In the genomic region with DNA sequence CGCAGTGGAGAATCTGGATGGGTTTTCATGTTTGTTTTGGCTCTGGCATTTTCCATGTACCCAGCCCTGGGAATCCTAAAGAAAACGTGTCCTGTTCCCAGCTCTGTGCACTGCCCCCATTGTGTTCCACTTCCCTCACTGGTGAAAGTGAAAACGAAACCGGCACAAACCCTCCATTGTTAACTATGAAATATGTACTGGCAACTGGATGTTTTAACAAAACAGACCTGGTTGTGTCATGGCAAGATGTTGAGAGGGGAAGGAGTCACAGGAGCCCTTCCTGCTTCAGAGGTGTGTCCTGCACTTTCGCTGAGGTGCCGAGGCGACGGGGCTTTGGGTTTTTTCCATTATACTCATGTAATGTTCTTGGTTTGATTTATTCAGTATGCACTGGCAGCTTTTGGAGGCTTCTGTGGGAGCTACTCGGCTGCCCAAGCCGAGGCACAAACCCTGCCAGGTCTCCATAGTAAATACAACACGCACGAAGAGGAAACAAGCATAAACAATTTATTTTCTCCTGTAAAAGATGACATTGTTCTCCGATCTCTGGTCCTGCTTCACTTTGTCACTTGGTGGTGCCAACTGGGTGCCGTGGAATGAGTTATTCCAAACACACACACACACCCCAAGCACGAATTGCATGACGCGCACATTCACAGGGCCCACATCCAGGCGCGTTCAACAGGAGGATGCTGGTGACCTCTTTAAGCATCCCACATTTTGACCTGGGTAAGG, we compare ENCODE assay signal across 8 cellular contexts.
A peak's percentile ranks its signal among the peaks of the same experiment; 100 is the strongest.
DNase-seq lines count a peak whose midpoint lies in the region; ATAC-seq and TF ChIP-seq lines count a peak whose summit lies in the region.

No MANE protein-coding gene starts in this region.

- peak overlapping the region; percentile 89 to 96 for H3K27ac ChIP-seq in coronary artery

- H3K4me3 ChIP-seq in LNCaP clone FGC (ENCODE audit: low read depth, low read length) (peak overlapping the region; percentile 47), coronary artery (peak overlapping the region; percentile 80)

- peak; percentile 44 for DNase-seq in AG08396 (ENCODE audit: low spot score)
- peak; percentile 42 for DNase-seq in LNCaP clone FGC (ENCODE audit: low read depth)
- DNase-seq in activated CD4-positive, alpha-beta T cell treated with anti-CD3 and anti-CD28 coated beads for 36 hours: peak; percentile 80
- DNase-seq in coronary artery (ENCODE audit: low spot score): peak; percentile 79
- DNase-seq in middle frontal gyrus (ENCODE audit: extremely low spot score, low spot score): peak; percentile 31
- DNase-seq in stimulated activated CD8-positive, alpha-beta memory T cell treated with anti-CD3 and anti-CD28 coated beads, Interleukin-4, amount 100 ng/mL, for 24 hours (ENCODE audit: low read depth): peak; percentile 17
- no peak for DNase-seq in NCI-H524 treated with DMSO at 0.1 percent for 48 hours (lab: John Stamatoyannopoulos, UW)

- H3K4me3 Mint-ChIP-seq in activated CD4-positive, alpha-beta T cell treated with anti-CD3 and anti-CD28 coated beads for 36 hours: peak overlapping the region; percentile 66

- H3K4me1 Mint-ChIP-seq in activated CD4-positive, alpha-beta T cell treated with anti-CD3 and anti-CD28 coated beads for 36 hours: peaks cover 64% of the 10 kb centered on the region

- TF ChIP-seq CTCF in LNCaP clone FGC (IDR thresholded peaks at IDR 0.05; ENCODE audit: control insufficient read depth, extremely low read depth, insufficient read depth): no peak
- TF ChIP-seq CTCF in coronary artery (IDR thresholded peaks at IDR 0.05): no peak

- ATAC-seq in GM19438 (IDR thresholded peaks at IDR 0.05; ENCODE audit: low read depth, unreplicated experiment): peak; percentile 56
- ATAC-seq in activated CD4-positive, alpha-beta T cell treated with anti-CD3 and anti-CD28 coated beads for 36 hours: peak; percentile 95

- H3K36me3 Mint-ChIP-seq in activated CD4-positive, alpha-beta T cell treated with anti-CD3 and anti-CD28 coated beads for 36 hours (ENCODE audit: low read depth): peaks cover 60% of the 10 kb centered on the region

- intact Hi-C loops in activated CD4-positive, alpha-beta T cell treated with anti-CD3 and anti-CD28 coated beads for 36 hours (cut with DNase I, micrococcal nuclease): loop anchor here (1.0 kb wide), 2 partner anchors 11 to 13 kb away; no protein-coding TSS in a partner anchor

- no peaks in the 10 kb centered on the region for H3K27me3 Mint-ChIP-seq in activated CD4-positive, alpha-beta T cell treated with anti-CD3 and anti-CD28 coated beads for 36 hours

- peak overlapping the region; percentile 85 for H3K27ac Mint-ChIP-seq in activated CD4-positive, alpha-beta T cell treated with anti-CD3 and anti-CD28 coated beads for 36 hours

- POLR2A ChIA-PET in activated CD4-positive, alpha-beta T cell treated with anti-CD3 and anti-CD28 coated beads for 36 hours (lab: Charles Lee): interaction anchor here (0.6 to 2.1 kb wide), 9 partner anchors 11 to 114 kb away, joined by 3 to 8 read pairs (median 4); no protein-coding TSS in a partner anchor

- H3K9me3 Mint-ChIP-seq in activated CD4-positive, alpha-beta T cell treated with anti-CD3 and anti-CD28 coated beads for 36 hours (ENCODE audit: low read depth): no peaks in the 10 kb centered on the region

- CTCF ChIA-PET in activated CD4-positive, alpha-beta T cell treated with anti-CD3 and anti-CD28 coated beads for 36 hours (lab: Charles Lee): interaction anchor here (1.0 to 1.9 kb wide), 3 partner anchors 9 to 12 kb away, joined by 3 to 7 read pairs (median 3); no protein-coding TSS in a partner anchor
